Comparison of ENCODE assay signal across 17 cellular contexts in the genomic region with DNA sequence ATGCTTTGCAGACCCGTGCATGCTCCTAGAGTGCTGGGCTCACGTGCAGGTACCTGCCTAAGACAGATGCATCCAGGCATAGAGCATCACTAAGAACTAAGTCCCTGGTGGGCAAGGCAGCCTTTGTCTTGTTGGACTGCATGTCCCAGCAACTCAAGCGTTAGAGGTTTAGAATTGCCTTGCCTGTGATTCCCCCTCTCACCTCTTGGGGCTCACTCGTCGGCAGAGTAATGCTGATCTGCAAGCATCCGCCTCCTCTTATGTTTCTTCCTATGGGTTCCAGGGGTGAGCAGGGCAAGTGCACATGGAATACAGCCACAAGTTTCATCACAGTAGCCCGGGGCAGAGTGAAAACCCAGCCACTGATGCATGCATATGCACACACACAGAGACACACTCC.
DNase-seq lines count a peak whose midpoint lies in the region; ATAC-seq and TF ChIP-seq lines count a peak whose summit lies in the region.
"Had no signal": no experiment of that assay in that cellular context is flagged by ENCODE, and none has a peak within 500 bp of the region (broad histone marks: within the 10 kb centered on the region; RNA-seq: fewer than 3 reads in every experiment).

No MANE protein-coding gene starts in this region.

- no peaks in the 10 kb centered on the region for H3K36me3 Mint-ChIP-seq in osteocyte (ENCODE audit: unreplicated experiment)
- H3K36me3 Mint-ChIP-seq in natural killer cell treated with Interleukin-12 subunit alpha and Interleukin-12 subunit beta and Interleukin-15 and Interleukin-18, amount 100 ng/mL, for 72 hours: no peaks in the 10 kb centered on the region
- H3K36me3 Mint-ChIP-seq: activated CD4-positive, alpha-beta memory T cell treated with anti-CD3 and anti-CD28 coated beads for 36 hours had no signal

- no peaks in the 10 kb centered on the region for H3K9me3 Mint-ChIP-seq in osteocyte (ENCODE audit: unreplicated experiment)
- H3K9me3 Mint-ChIP-seq in natural killer cell treated with Interleukin-12 subunit alpha and Interleukin-12 subunit beta and Interleukin-15 and Interleukin-18, amount 100 ng/mL, for 72 hours: no peaks in the 10 kb centered on the region

- no peak overlapping the region for H3K27ac Mint-ChIP-seq in osteocyte (ENCODE audit: unreplicated experiment)
- no peak overlapping the region for H3K27ac Mint-ChIP-seq in natural killer cell treated with Interleukin-12 subunit alpha and Interleukin-12 subunit beta and Interleukin-15 and Interleukin-18, amount 100 ng/mL, for 72 hours
- H3K27ac Mint-ChIP-seq: activated CD4-positive, alpha-beta memory T cell treated with anti-CD3 and anti-CD28 coated beads for 36 hours; activated T-cell treated with anti-CD3 and anti-CD28 coated beads, Interleukin-2, amount 50 U/mL, for 72 hours had no signal

- H3K4me3 Mint-ChIP-seq in osteocyte (ENCODE audit: unreplicated experiment): no peak overlapping the region
- H3K4me3 Mint-ChIP-seq in natural killer cell treated with Interleukin-12 subunit alpha and Interleukin-12 subunit beta and Interleukin-15 and Interleukin-18, amount 100 ng/mL, for 72 hours: no peak overlapping the region
- H3K4me3 Mint-ChIP-seq: activated CD4-positive, alpha-beta memory T cell treated with anti-CD3 and anti-CD28 coated beads for 36 hours; activated T-cell treated with anti-CD3 and anti-CD28 coated beads, Interleukin-2, amount 50 U/mL, for 72 hours had no signal

- CTCF ChIA-PET in RWPE1 (lab: Yijun Ruan, JAX): no interaction called here

- DNase-seq in GM10266 (ENCODE audit: extremely low spot score) (peak; percentile 6), amniotic epithelial cell (ENCODE audit: low read depth) (peak; percentile 17), left lobe of liver (ENCODE audit: low spot score) (no peak), RWPE1 (ENCODE audit: low spot score) (no peak), osteocyte (ENCODE audit: extremely low spot score, unreplicated experiment) (no peak)
- no peak for DNase-seq in natural killer cell treated with Interleukin-12 subunit alpha and Interleukin-12 subunit beta and Interleukin-15 and Interleukin-18, amount 100 ng/mL, for 72 hours (ENCODE audit: low spot score)
- DNase-seq: activated CD4-positive, alpha-beta memory T cell treated with anti-CD3 and anti-CD28 coated beads for 36 hours; activated T-cell treated with anti-CD3 and anti-CD28 coated beads, Interleukin-2, amount 50 U/mL, for 72 hours; head of caudate nucleus; kidney glomerular epithelial cell; stimulated activated naive CD8-positive, alpha-beta T cell treated with anti-CD3 and anti-CD28 coated beads, Interleukin-15, Interleukin-2, amounts not matched to agents 100 U/mL and 50 U/mL, for 24 hours; T-helper 9 cell had no signal

- no peak overlapping the region for H3K27ac ChIP-seq in RWPE1
- H3K27ac ChIP-seq: BLaER1 treated with 17β-estradiol and CSF1 and Interleukin-3, amounts not matched to agents 10 nM and 100 nM; SJCRH30; skin epidermis had no signal

- ATAC-seq in HG02588 (IDR thresholded peaks at IDR 0.05; ENCODE audit: unreplicated experiment) (peak; percentile 44), left lobe of liver (peak; percentile 32), GM18907 (IDR thresholded peaks at IDR 0.05; ENCODE audit: unreplicated experiment) (no peak)
- no peak for ATAC-seq in natural killer cell treated with Interleukin-12 subunit alpha and Interleukin-12 subunit beta and Interleukin-15 and Interleukin-18, amount 100 ng/mL, for 72 hours
- ATAC-seq: activated T-cell treated with anti-CD3 and anti-CD28 coated beads, Interleukin-2, amount 50 U/mL, for 72 hours; stimulated activated naive CD8-positive, alpha-beta T cell treated with anti-CD3 and anti-CD28 coated beads, Interleukin-15, Interleukin-2, amounts not matched to agents 100 U/mL and 50 U/mL, for 24 hours had no signal

- H3K4me1 Mint-ChIP-seq in osteocyte (ENCODE audit: unreplicated experiment): no peaks in the 10 kb centered on the region
- H3K4me1 Mint-ChIP-seq in natural killer cell treated with Interleukin-12 subunit alpha and Interleukin-12 subunit beta and Interleukin-15 and Interleukin-18, amount 100 ng/mL, for 72 hours (ENCODE audit: low read depth in 2 of 2): no peaks in the 10 kb centered on the region

- no peaks in the 10 kb centered on the region for H3K27me3 Mint-ChIP-seq in osteocyte (ENCODE audit: unreplicated experiment)
- H3K27me3 Mint-ChIP-seq in natural killer cell treated with Interleukin-12 subunit alpha and Interleukin-12 subunit beta and Interleukin-15 and Interleukin-18, amount 100 ng/mL, for 72 hours: no peaks in the 10 kb centered on the region

- POLR2A ChIA-PET in RWPE1 (lab: Yijun Ruan, JAX; ENCODE audit: low non-redundant PET): no interaction called here

- TF ChIP-seq CTCF in GM10266 (IDR thresholded peaks at IDR 0.05; ENCODE audit: control insufficient read depth, insufficient read depth, low read depth, missing control alignments): peak; percentile 5
- no peak for TF ChIP-seq CTCF in RWPE1 (conservative IDR thresholded peaks at IDR 0.05; ENCODE audit: low read depth)
- TF ChIP-seq CTCF in osteocyte (IDR thresholded peaks at IDR 0.05): no peak

Comparison
In these comparisons a context has a peak if more than half of its experiments do, and no peak if none do; other contexts are left out.
1. DNase-seq: peak in GM10266 (single experiment) and amniotic epithelial cell (single experiment); none in left lobe of liver (single experiment), RWPE1 (single experiment), osteocyte (single experiment) and natural killer cell treated with Interleukin-12 subunit alpha and Interleukin-12 subunit beta and Interleukin-15 and Interleukin-18, amount 100 ng/mL, for 72 hours (single experiment).
2. ATAC-seq: peak in HG02588 (single experiment) and left lobe of liver (single experiment); none in GM18907 (single experiment) and natural killer cell treated with Interleukin-12 subunit alpha and Interleukin-12 subunit beta and Interleukin-15 and Interleukin-18, amount 100 ng/mL, for 72 hours (0 of 2).